In genomic region chr1:182185822-182186756, GRCh38 we compare ENCODE assay signal across 11 cellular contexts.
A peak's percentile ranks its signal among the peaks of the same experiment; 100 is the strongest.
DNase-seq lines count a peak whose midpoint lies in the region; ATAC-seq, FAIRE-seq and TF ChIP-seq lines count a peak whose summit lies in the region.
"Had no signal": no experiment of that assay in that cellular context is flagged by ENCODE, and none has a peak within 500 bp of the region (broad histone marks: within the 10 kb centered on the region; RNA-seq: fewer than 3 reads in every experiment).

No MANE protein-coding gene starts in this region.

- FAIRE-seq in urothelium cell line (lab: Jason Lieb, UNC), result no peak

- H3K9me3 ChIP-seq in RWPE2 (ENCODE audit: severe bottlenecking), result no peaks in the 10 kb centered on the region
- H3K9me3 ChIP-seq: BLaER1 treated with 17β-estradiol and CSF1 and Interleukin-3, amounts not matched to agents 10 nM and 100 nM had no signal

- no peaks in the 10 kb centered on the region for H3K27me3 ChIP-seq in RWPE2 (ENCODE audit: insufficient read depth, poor library complexity, severe bottlenecking)
- H3K27me3 ChIP-seq: BLaER1 treated with 17β-estradiol and CSF1 and Interleukin-3, amounts not matched to agents 10 nM and 100 nM had no signal

- peak overlapping the region; percentile 85 for H3K27ac ChIP-seq in RWPE2 (ENCODE audit: poor library complexity, severe bottlenecking)
- H3K27ac ChIP-seq: BLaER1 treated with 17β-estradiol and CSF1 and Interleukin-3, amounts not matched to agents 10 nM and 100 nM had no signal

- peak; percentile 97 for ATAC-seq in RWPE2 (ENCODE audit: low read depth)
- no peak for ATAC-seq in HG02870 (IDR thresholded peaks at IDR 0.05; ENCODE audit: unreplicated experiment)

- peaks cover 26% of the 10 kb centered on the region for H3K4me1 ChIP-seq in RWPE2 (ENCODE audit: insufficient read depth, poor library complexity, severe bottlenecking)

- no peaks in the 10 kb centered on the region for H3K36me3 ChIP-seq in RWPE2 (ENCODE audit: low read depth)
- H3K36me3 ChIP-seq: BLaER1 treated with 17β-estradiol and CSF1 and Interleukin-3, amounts not matched to agents 10 nM and 100 nM had no signal

- TF ChIP-seq CTCF in RWPE2 (IDR thresholded peaks at IDR 0.05; ENCODE audit: poor library complexity, severe bottlenecking) (no peak), foreskin fibroblast (IDR thresholded peaks at IDR 0.05; ENCODE audit: low read depth, low read length) (no peak)

- peak; percentile 62 for DNase-seq in NCI-H2171 treated with DMSO at 0.1 percent for 48 hours (lab: John Stamatoyannopoulos, UW)
- DNase-seq in NCI-H2171 (lab: John Stamatoyannopoulos, UW), result no peak
- DNase-seq in RWPE2 (ENCODE audit: low spot score), result peak; percentile 62
- DNase-seq in foreskin fibroblast, result peak; percentile 81 to 91
- peak; percentile 37 for DNase-seq in urothelium cell line (ENCODE audit: low spot score)
- DNase-seq in GF-D8 (lab: John Stamatoyannopoulos, UW), result no peak
- DNase-seq in D341Med (ENCODE audit: low spot score), result no peak
- DNase-seq: activated CD4-positive, alpha-beta memory T cell treated with anti-CD3 and anti-CD28 coated beads for 36 hours; cerebellar nuclear complex had no signal

- no peak overlapping the region for H3K4me3 ChIP-seq in RWPE2 (ENCODE audit: severe bottlenecking)
- no peak overlapping the region for H3K4me3 ChIP-seq in foreskin fibroblast (ENCODE audit: low read depth in 1 of 2, low read length in 2 of 2)
- H3K4me3 ChIP-seq: BLaER1 treated with 17β-estradiol and CSF1 and Interleukin-3, amounts not matched to agents 10 nM and 100 nM had no signal

Comparison
In these comparisons a context has a peak if more than half of its experiments do, and no peak if none do; other contexts are left out.
1. DNase-seq: peak in NCI-H2171 treated with DMSO at 0.1 percent for 48 hours (single experiment), RWPE2 (single experiment), foreskin fibroblast (2 of 2) and urothelium cell line (single experiment); none in NCI-H2171 (single experiment), GF-D8 (single experiment) and D341Med (single experiment).